ENCODE assay signal across 9 cellular contexts in genomic region chr2:218883491-218884490, GRCh38. TPM values are rescaled to one million over a fixed set of nuclear protein-coding genes. Genes with fewer than 3 reads are reported as not detected.
A peak's percentile ranks its signal among the peaks of the same experiment; 100 is the strongest.
DNase-seq lines count a peak whose midpoint lies in the region; ATAC-seq and TF ChIP-seq lines count a peak whose summit lies in the region.
"Had no signal": no experiment of that assay in that cellular context is flagged by ENCODE, and none has a peak within 500 bp of the region (broad histone marks: within the 10 kb centered on the region; RNA-seq: fewer than 3 reads in every experiment).

No MANE protein-coding gene starts in this region.

- no peaks in the 10 kb centered on the region for H3K9me3 Mint-ChIP-seq in CD4-positive, alpha-beta memory T cell

- H2AFZ ChIP-seq in PC-3 (ENCODE audit: low read length), result no peak overlapping the region

- H3K4me2 ChIP-seq in PC-3 (ENCODE audit: low read length), result no peak overlapping the region

- DNase-seq in CD4-positive, alpha-beta memory T cell, result peak in 3 of 5 donors; percentile 39 to 48 (median 45)
- DNase-seq in colonic mucosa (no peak), myocyte (ENCODE audit: low read depth) (peak; percentile 64), mesenteric fat pad (ENCODE audit: low spot score) (no peak), PC-3 (no peak), NCI-H2081 (lab: John Stamatoyannopoulos, UW) (no peak), cerebellar cortex (ENCODE audit: low spot score) (no peak)

- intact Hi-C loops in CD4-positive, alpha-beta memory T cell (cut with micrococcal nuclease), result no loop called here
- intact Hi-C loops in colonic mucosa (cut with DNase I) (no loop called here), PC-3 (cut with micrococcal nuclease) (no loop called here)

- H3K9me2 ChIP-seq in PC-3 (replicated peaks; ENCODE audit: low read length), result no peaks in the 10 kb centered on the region

- peaks cover 0 to 4% of the 10 kb centered on the region in 2 donors for H3K27me3 Mint-ChIP-seq in CD4-positive, alpha-beta memory T cell

- H3K36me3 ChIP-seq in CD4-positive, alpha-beta memory T cell (ENCODE audit: insufficient read depth, low read length), result no peaks in the 10 kb centered on the region
- H3K36me3 ChIP-seq in HUES6 (ENCODE audit: control insufficient read depth, insufficient read depth, low read length) (no peaks in the 10 kb centered on the region), colonic mucosa (no peaks in the 10 kb centered on the region), PC-3 (ENCODE audit: low read depth, low read length) (no peaks in the 10 kb centered on the region)

- no peaks in the 10 kb centered on the region for H3K79me2 ChIP-seq in PC-3 (ENCODE audit: low read length)

- no peaks in the 10 kb centered on the region for H4K20me1 ChIP-seq in PC-3 (ENCODE audit: low read length)

- ATAC-seq in PC-3, result no peak

- CTCF ChIA-PET in CD4-positive, alpha-beta memory T cell (lab: Charles Lee; ENCODE audit: partially characterized antibody), result interaction anchor here (1.6 to 16.6 kb wide), 2 partner anchors 14 to 36 kb away, joined by 3 to 1167 read pairs; no protein-coding TSS in a partner anchor
- CTCF ChIA-PET in PC-3 (lab: Charles Lee), result interaction anchor here (1.0 kb wide), 1 partner anchor 14 kb away, joined by 3 read pairs; no protein-coding TSS in a partner anchor

- peak overlapping the region; percentile 42 to 95 (median 89) for H3K27ac Mint-ChIP-seq in CD4-positive, alpha-beta memory T cell

- H3K9me3 ChIP-seq in CD4-positive, alpha-beta memory T cell (ENCODE audit: control insufficient read depth in 1 of 2, low read length in 2 of 2), result no peaks in the 10 kb centered on the region
- H3K9me3 ChIP-seq in HUES6 (ENCODE audit: control insufficient read depth, insufficient read depth, low read depth, low read length) (no peaks in the 10 kb centered on the region), colonic mucosa (no peaks in the 10 kb centered on the region), PC-3 (ENCODE audit: low read length) (no peaks in the 10 kb centered on the region)

- peaks cover 0 to 7% of the 10 kb centered on the region in 2 donors for H3K36me3 Mint-ChIP-seq in CD4-positive, alpha-beta memory T cell

- peak overlapping the region in 1 of 2 donors; percentile 43 for H3K4me3 ChIP-seq in CD4-positive, alpha-beta memory T cell (ENCODE audit: low read length in 2 of 2)
- H3K4me3 ChIP-seq in HUES6 (ENCODE audit: low read depth, low read length), result peak overlapping the region; percentile 50
- peak overlapping the region; percentile 20 for H3K4me3 ChIP-seq in colonic mucosa
- no peak overlapping the region for H3K4me3 ChIP-seq in PC-3 (ENCODE audit: low read length)

- H3K4me1 Mint-ChIP-seq in CD4-positive, alpha-beta memory T cell, result peaks cover 46 to 75% (median 60%) of the 10 kb centered on the region in 4 donors

- peaks cover 63% of the 10 kb centered on the region for H3K4me1 ChIP-seq in CD4-positive, alpha-beta memory T cell (ENCODE audit: insufficient read depth, low read length)
- H3K4me1 ChIP-seq in HUES6 (ENCODE audit: control insufficient read depth, insufficient read depth, low read length), result peaks cover 15% of the 10 kb centered on the region
- no peaks in the 10 kb centered on the region for H3K4me1 ChIP-seq in colonic mucosa
- no peaks in the 10 kb centered on the region for H3K4me1 ChIP-seq in PC-3 (ENCODE audit: insufficient read depth, low read length)

- BruUV-seq in PC-3 (replicated peaks; lab: Mats Ljungman, UMichigan), result no TSS peak

- H3K9ac ChIP-seq in HUES6 (ENCODE audit: low read length) (no peak overlapping the region), colonic mucosa (ENCODE audit: low read depth in 2 of 2, low read length in 2 of 2) (peak overlapping the region; percentile 24 to 34), PC-3 (ENCODE audit: low read length) (no peak overlapping the region)

- POLR2A ChIA-PET in CD4-positive, alpha-beta memory T cell (lab: Charles Lee; ENCODE audit: partially characterized antibody), result interaction anchor here (16.5 kb wide), 1 partner anchor 11 kb away, joined by 667 read pairs; no protein-coding TSS in a partner anchor
- POLR2A ChIA-PET in PC-3 (lab: Charles Lee; ENCODE audit: unreplicated experiment), result interaction anchor here (0.5 kb wide), 1 partner anchor 12 kb away, joined by 3 read pairs; no protein-coding TSS in a partner anchor

- no peaks in the 10 kb centered on the region for H3F3A ChIP-seq in PC-3 (ENCODE audit: low read length, unreplicated experiment)

- peak overlapping the region; percentile 50 for H3K27ac ChIP-seq in CD4-positive, alpha-beta memory T cell (ENCODE audit: low read depth, low read length)
- H3K27ac ChIP-seq in HUES6 (ENCODE audit: low read depth, low read length), result no peak overlapping the region
- H3K27ac ChIP-seq in colonic mucosa, result no peak overlapping the region
- no peak overlapping the region for H3K27ac ChIP-seq in PC-3 (ENCODE audit: low read length)

- no peak for TF ChIP-seq CTCF in colonic mucosa (IDR thresholded peaks at IDR 0.05)
- TF ChIP-seq CTCF in PC-3 (conservative IDR thresholded peaks at IDR 0.05; ENCODE audit: low read depth, low read length), result no peak

- H3K4me3 Mint-ChIP-seq in CD4-positive, alpha-beta memory T cell, result peak overlapping the region in 7 of 8 donors; percentile 74 to 91 (median 79)

- no peaks in the 10 kb centered on the region for H3K27me3 ChIP-seq in CD4-positive, alpha-beta memory T cell (ENCODE audit: insufficient read depth, low read length)
- peaks cover 96% of the 10 kb centered on the region for H3K27me3 ChIP-seq in HUES6 (ENCODE audit: control insufficient read depth, insufficient read depth, low read length)
- H3K27me3 ChIP-seq in colonic mucosa, result peaks cover 52% of the 10 kb centered on the region
- H3K27me3 ChIP-seq in PC-3 (ENCODE audit: low read length), result no peaks in the 10 kb centered on the region

RNA-seq across cellular contexts. Expression of gene WNT10A, which starts 3.1 kb away (rescaled TPM):
- total RNA-seq in CD4-positive, alpha-beta memory T cell, result 10 to 100 TPM; 11.1 to 12.4 TPM
- 1 to 10 TPM; 7.6 to 8.1 TPM for polyA plus RNA-seq in CD4-positive, alpha-beta memory T cell
- total RNA-seq in colonic mucosa (under 1 TPM; 0.44 to 0.61 TPM), myocyte (18.8 and 63.4 TPM in 2 replicates), mesenteric fat pad (not detected), PC-3 (2014; rRNA removed) (0.40 and 3.3 TPM in 2 replicates)
- 20.1 TPM for polyA plus RNA-seq in myocyte (2012)
- total RNA-seq: skeletal muscle tissue had no signal

RNA-seq across cellular contexts. Expression of gene WNT6, which starts 24.2 kb away (rescaled TPM):
- under 1 TPM in 1 of 2 experiments, not detected in 1; 0.26 TPM for total RNA-seq in CD4-positive, alpha-beta memory T cell
- not detected for polyA plus RNA-seq in CD4-positive, alpha-beta memory T cell
- total RNA-seq in colonic mucosa, result under 1 TPM; 0.25 to 0.37 TPM
- total RNA-seq in myocyte, result 0.31 and 0.37 TPM in 2 replicates
- polyA plus RNA-seq in myocyte (2012), result not detected
- 0.90 TPM for total RNA-seq in mesenteric fat pad
- not detected in 2 replicates for total RNA-seq in PC-3 (2014; rRNA removed)
- total RNA-seq: skeletal muscle tissue had no signal

RNA-seq across cellular contexts. Expression of gene PRKAG3, which starts 52.2 kb away (rescaled TPM):
- total RNA-seq in CD4-positive, alpha-beta memory T cell, result not detected
- polyA plus RNA-seq in CD4-positive, alpha-beta memory T cell, result not detected
- total RNA-seq in colonic mucosa (not detected), myocyte (49.9 and 65.9 TPM in 2 replicates), mesenteric fat pad (not detected), PC-3 (2014; rRNA removed) (not detected in 2 replicates)
- polyA plus RNA-seq in myocyte (2012), result 10.0 TPM

Comparison
In these comparisons a context has a peak if more than half of its experiments do, and no peak if none do; other contexts are left out.
1. DNase-seq: peak in CD4-positive, alpha-beta memory T cell (3 of 5) and myocyte (single experiment); none in colonic mucosa (single experiment), mesenteric fat pad (single experiment), PC-3 (single experiment), NCI-H2081 (0 of 2) and cerebellar cortex (single experiment).
2. H3K9ac ChIP-seq: peak in colonic mucosa (2 of 2); none in HUES6 (single experiment) and PC-3 (single experiment).
3. RNA of gene PRKAG3, which starts 52.2 kb away (total RNA-seq): 49.9 to 65.9 TPM in myocyte; not detected in CD4-positive, alpha-beta memory T cell, not detected in colonic mucosa, not detected in mesenteric fat pad (single experiment) and not detected in PC-3; every median in the first group is over 10 times any median in the second.